16 cellular contexts compared by ENCODE assay signal in genomic region chr1:203364806-203365205, GRCh38.
"Had no signal": no experiment of that assay in that cellular context is flagged by ENCODE, and none has a peak within 500 bp of the region (broad histone marks: within the 10 kb centered on the region; RNA-seq: fewer than 3 reads in every experiment).

No MANE protein-coding gene starts in this region.

- H3K27ac Mint-ChIP-seq: activated CD4-positive, alpha-beta T cell treated with anti-CD3 and anti-CD28 coated beads for 36 hours; activated naive CD8-positive, alpha-beta T cell; stimulated activated naive CD8-positive, alpha-beta T cell treated with anti-CD3 and anti-CD28 coated beads, Interleukin-15, Interleukin-2, amounts not matched to agents 100 ng/mL and 50 ng/mL, for 24 hours; T-cell; WTC11 had no signal

- H3K36me3 Mint-ChIP-seq: T-cell, WTC11 had no signal

- H3K27me3 ChIP-seq: dorsolateral prefrontal cortex, suprapubic skin, upper lobe of right lung had no signal

- H3K4me1 Mint-ChIP-seq: activated CD4-positive, alpha-beta T cell treated with anti-CD3 and anti-CD28 coated beads for 36 hours; T-cell had no signal

- H3K36me3 ChIP-seq: left lung, suprapubic skin, upper lobe of right lung had no signal

- DNase-seq: activated CD4-positive, alpha-beta T cell treated with anti-CD3 and anti-CD28 coated beads for 36 hours; activated CD4-positive, alpha-beta T cell treated with anti-CD3 and anti-CD28 coated beads, Interleukin-2, amount 50 U/mL, for 48 hours; dorsolateral prefrontal cortex; foreskin fibroblast; hippocampal formation; left lung; occipital lobe; T-cell; upper lobe of right lung had no signal

- H3K9me3 ChIP-seq: left lung, suprapubic skin, upper lobe of right lung had no signal

- ATAC-seq: activated CD4-positive, alpha-beta T cell treated with anti-CD3 and anti-CD28 coated beads for 36 hours; left lung; SK-N-SH treated with all-trans-retinoic acid at 6 μM for 48 hours; T-cell; upper lobe of right lung; WTC11 had no signal

- H3K27ac ChIP-seq: epithelial cell of prostate, left lung, suprapubic skin, upper lobe of right lung had no signal

- H3K4me3 ChIP-seq: dorsolateral prefrontal cortex, left lung, suprapubic skin, upper lobe of right lung had no signal

- H3K4me3 Mint-ChIP-seq: activated CD4-positive, alpha-beta T cell treated with anti-CD3 and anti-CD28 coated beads for 36 hours; activated naive CD8-positive, alpha-beta T cell; nephron; stimulated activated naive CD8-positive, alpha-beta T cell treated with anti-CD3 and anti-CD28 coated beads, Interleukin-15, Interleukin-2, amounts not matched to agents 100 ng/mL and 50 ng/mL, for 24 hours; T-cell; WTC11 had no signal

- H3K9me3 Mint-ChIP-seq: nephron; stimulated activated naive CD8-positive, alpha-beta T cell treated with anti-CD3 and anti-CD28 coated beads, Interleukin-15, Interleukin-2, amounts not matched to agents 100 ng/mL and 50 ng/mL, for 24 hours; WTC11 had no signal
